ENCODE assay signal across 16 cellular contexts in genomic region chr11:65392899-65393298, GRCh38. TPM values are rescaled to one million over a fixed set of nuclear protein-coding genes. Genes with fewer than 3 reads are reported as not detected.
DNase-seq lines count a peak whose midpoint lies in the region; ATAC-seq and TF ChIP-seq lines count a peak whose summit lies in the region.
"Had no signal": no experiment of that assay in that cellular context is flagged by ENCODE, and none has a peak within 500 bp of the region (broad histone marks: within the 10 kb centered on the region; RNA-seq: fewer than 3 reads in every experiment).

No MANE protein-coding gene starts in this region.

- no peak for ATAC-seq in activated CD4-positive, alpha-beta T cell treated with anti-CD3 and anti-CD28 coated beads for 36 hours
- ATAC-seq in T-helper 17 cell (no peak), lower lobe of right lung (no peak), HG02970 (IDR thresholded peaks at IDR 0.05; ENCODE audit: low FRiP score, unreplicated experiment) (no peak)
- ATAC-seq in stimulated activated memory B cell treated with anti-CD40 and anti-IgM and Interleukin-4, amounts not matched to agents 10 μg/mL and 1 μg/mL and 100 μg/mL, for 72 hours: no peak

- CTCF ChIA-PET in activated CD4-positive, alpha-beta T cell treated with anti-CD3 and anti-CD28 coated beads for 36 hours (lab: Charles Lee): interaction anchor here (1.8 kb wide), 1 partner anchor 23 kb away, joined by 5 read pairs; no protein-coding TSS in a partner anchor

- POLR2A ChIA-PET in activated CD4-positive, alpha-beta T cell treated with anti-CD3 and anti-CD28 coated beads for 36 hours (lab: Charles Lee): interaction anchor here (0.7 kb wide), 1 partner anchor 25 kb away, joined by 5 read pairs; no protein-coding TSS in a partner anchor

- TF ChIP-seq CTCF in lower lobe of right lung (IDR thresholded peaks at IDR 0.05): no peak

- H3K27me3 Mint-ChIP-seq in activated CD4-positive, alpha-beta T cell treated with anti-CD3 and anti-CD28 coated beads, Interleukin-2, amount 10 ng/mL, durations not matched to agents 24 days and 14 days: no peaks in the 10 kb centered on the region
- H3K27me3 Mint-ChIP-seq in activated CD4-positive, alpha-beta T cell treated with anti-CD3 and anti-CD28 coated beads for 36 hours: no peaks in the 10 kb centered on the region
- H3K27me3 Mint-ChIP-seq in T-helper 17 cell (no peaks in the 10 kb centered on the region), immature natural killer cell (ENCODE audit: low read depth in 3 of 3) (no peaks in the 10 kb centered on the region)
- no peaks in the 10 kb centered on the region for H3K27me3 Mint-ChIP-seq in stimulated activated memory B cell treated with anti-CD40 and anti-IgM and Interleukin-4, amounts not matched to agents 10 μg/mL and 1 μg/mL and 100 μg/mL, for 72 hours

- intact Hi-C loops in activated CD4-positive, alpha-beta T cell treated with anti-CD3 and anti-CD28 coated beads, Interleukin-2, amount 10 ng/mL, durations not matched to agents 24 days and 14 days (cut with micrococcal nuclease): no loop called here
- intact Hi-C loops in activated CD4-positive, alpha-beta T cell treated with anti-CD3 and anti-CD28 coated beads for 36 hours (cut with DNase I, micrococcal nuclease): no loop called here
- intact Hi-C loops in lower lobe of right lung (cut with DNase I): no loop called here

- peaks cover 27% of the 10 kb centered on the region for H3K4me1 Mint-ChIP-seq in activated CD4-positive, alpha-beta T cell treated with anti-CD3 and anti-CD28 coated beads, Interleukin-2, amount 10 ng/mL, durations not matched to agents 24 days and 14 days
- peaks cover 35% of the 10 kb centered on the region for H3K4me1 Mint-ChIP-seq in activated CD4-positive, alpha-beta T cell treated with anti-CD3 and anti-CD28 coated beads for 36 hours
- H3K4me1 Mint-ChIP-seq in T-helper 17 cell (peaks cover 31% of the 10 kb centered on the region), immature natural killer cell (peaks cover 33 to 35% of the 10 kb centered on the region in 2 donors)
- peaks cover 52% of the 10 kb centered on the region for H3K4me1 Mint-ChIP-seq in stimulated activated memory B cell treated with anti-CD40 and anti-IgM and Interleukin-4, amounts not matched to agents 10 μg/mL and 1 μg/mL and 100 μg/mL, for 72 hours

- H3K4me3 ChIP-seq in lower lobe of right lung: no peak overlapping the region
- H3K4me3 ChIP-seq: PC-9 had no signal

- H3K9me3 ChIP-seq in T-helper 17 cell (ENCODE audit: control insufficient read depth, low read length, poor library complexity, severe bottlenecking): no peaks in the 10 kb centered on the region
- H3K9me3 ChIP-seq in lower lobe of right lung: no peaks in the 10 kb centered on the region

- H3K9me3 Mint-ChIP-seq in activated CD4-positive, alpha-beta T cell treated with anti-CD3 and anti-CD28 coated beads, Interleukin-2, amount 10 ng/mL, durations not matched to agents 24 days and 14 days: no peaks in the 10 kb centered on the region
- no peaks in the 10 kb centered on the region for H3K9me3 Mint-ChIP-seq in activated CD4-positive, alpha-beta T cell treated with anti-CD3 and anti-CD28 coated beads for 36 hours (ENCODE audit: low read depth)
- no peaks in the 10 kb centered on the region for H3K9me3 Mint-ChIP-seq in stimulated activated memory B cell treated with anti-CD40 and anti-IgM and Interleukin-4, amounts not matched to agents 10 μg/mL and 1 μg/mL and 100 μg/mL, for 72 hours
- no peaks in the 10 kb centered on the region for H3K9me3 Mint-ChIP-seq in immature natural killer cell

- H3K36me3 Mint-ChIP-seq in activated CD4-positive, alpha-beta T cell treated with anti-CD3 and anti-CD28 coated beads, Interleukin-2, amount 10 ng/mL, durations not matched to agents 24 days and 14 days (ENCODE audit: low read depth): peaks cover 32% of the 10 kb centered on the region
- H3K36me3 Mint-ChIP-seq in activated CD4-positive, alpha-beta T cell treated with anti-CD3 and anti-CD28 coated beads for 36 hours (ENCODE audit: low read depth): peaks cover 26% of the 10 kb centered on the region
- H3K36me3 Mint-ChIP-seq in T-helper 17 cell (ENCODE audit: low read depth) (peaks cover 8% of the 10 kb centered on the region), immature natural killer cell (peaks cover 5 to 11% (median 5%) of the 10 kb centered on the region in 3 donors)
- H3K36me3 Mint-ChIP-seq in stimulated activated memory B cell treated with anti-CD40 and anti-IgM and Interleukin-4, amounts not matched to agents 10 μg/mL and 1 μg/mL and 100 μg/mL, for 72 hours: peaks cover 34% of the 10 kb centered on the region

- peaks cover 46% of the 10 kb centered on the region for H3K4me1 ChIP-seq in lower lobe of right lung

- no peaks in the 10 kb centered on the region for H3K27me3 ChIP-seq in lower lobe of right lung (ENCODE audit: low read depth)

- peak overlapping the region; percentile 7 for H3K27ac Mint-ChIP-seq in activated CD4-positive, alpha-beta T cell treated with anti-CD3 and anti-CD28 coated beads, Interleukin-2, amount 10 ng/mL, durations not matched to agents 24 days and 14 days
- no peak overlapping the region for H3K27ac Mint-ChIP-seq in activated CD4-positive, alpha-beta T cell treated with anti-CD3 and anti-CD28 coated beads for 36 hours
- H3K27ac Mint-ChIP-seq in T-helper 17 cell (peak overlapping the region; percentile 73), immature natural killer cell (peak overlapping the region in 2 of 6 donors; percentile 26 to 30)
- H3K27ac Mint-ChIP-seq in stimulated activated memory B cell treated with anti-CD40 and anti-IgM and Interleukin-4, amounts not matched to agents 10 μg/mL and 1 μg/mL and 100 μg/mL, for 72 hours: peak overlapping the region; percentile 42

- H3K4me3 Mint-ChIP-seq in activated CD4-positive, alpha-beta T cell treated with anti-CD3 and anti-CD28 coated beads, Interleukin-2, amount 10 ng/mL, durations not matched to agents 24 days and 14 days: no peak overlapping the region
- no peak overlapping the region for H3K4me3 Mint-ChIP-seq in activated CD4-positive, alpha-beta T cell treated with anti-CD3 and anti-CD28 coated beads for 36 hours
- H3K4me3 Mint-ChIP-seq in T-helper 17 cell (no peak overlapping the region), immature natural killer cell (no peak overlapping the region)
- no peak overlapping the region for H3K4me3 Mint-ChIP-seq in stimulated activated memory B cell treated with anti-CD40 and anti-IgM and Interleukin-4, amounts not matched to agents 10 μg/mL and 1 μg/mL and 100 μg/mL, for 72 hours

- H3K36me3 ChIP-seq in lower lobe of right lung: peaks cover 69% of the 10 kb centered on the region

- H3K27ac ChIP-seq in lower lobe of right lung: peak overlapping the region; percentile 80
- H3K27ac ChIP-seq: PC-9 had no signal

- DNase-seq in activated CD4-positive, alpha-beta T cell treated with anti-CD3 and anti-CD28 coated beads, Interleukin-2, amount 10 ng/mL, durations not matched to agents 24 days and 14 days: no peak
- no peak for DNase-seq in activated CD4-positive, alpha-beta T cell treated with anti-CD3 and anti-CD28 coated beads for 36 hours
- DNase-seq in T-helper 17 cell (no peak), lower lobe of right lung (no peak), NCI-H748 (lab: John Stamatoyannopoulos, UW; ENCODE audit: unreplicated experiment) (no peak), immature natural killer cell (no peak)
- DNase-seq: C1 segment of cervical spinal cord, EL, Karpas-422, MM.1S, NCI-H1105, NCI-H1694 treated with DMSO at 0.1 percent for 48 hours, NCI-H748 treated with DMSO at 0.1 percent for 48 hours, PC-9 had no signal

RNA-seq across cellular contexts. Expression of gene FRMD8, which starts 6.5 kb away (rescaled TPM):
- total RNA-seq in activated CD4-positive, alpha-beta T cell treated with anti-CD3 and anti-CD28 coated beads, Interleukin-2, amount 10 ng/mL, durations not matched to agents 24 days and 14 days: 46.7 and 46.8 TPM in 2 replicates
- 10 to 100 TPM; 32.7 to 37.5 TPM for total RNA-seq in activated CD4-positive, alpha-beta T cell treated with anti-CD3 and anti-CD28 coated beads for 36 hours
- total RNA-seq in T-helper 17 cell (10 to 100 TPM; 29.2 to 37.5 TPM), lower lobe of right lung (22.6 TPM)
- polyA plus RNA-seq in immature natural killer cell: 10 to 100 TPM; 62.8 to 73.5 (median 63.4) TPM

RNA-seq across cellular contexts. Expression of gene SLC25A45, which starts 10.5 kb away (rescaled TPM):
- total RNA-seq in activated CD4-positive, alpha-beta T cell treated with anti-CD3 and anti-CD28 coated beads, Interleukin-2, amount 10 ng/mL, durations not matched to agents 24 days and 14 days: 15.5 and 16.8 TPM in 2 replicates
- 10 to 100 TPM; 13.2 to 14.3 TPM for total RNA-seq in activated CD4-positive, alpha-beta T cell treated with anti-CD3 and anti-CD28 coated beads for 36 hours
- total RNA-seq in T-helper 17 cell (10 to 100 TPM; 57.7 to 61.6 TPM), lower lobe of right lung (13.0 TPM)
- polyA plus RNA-seq in immature natural killer cell: 10 to 100 TPM in 2 of 3 donors, 1 to 10 TPM in 1; 4.5 to 16.0 (median 10.3) TPM

RNA-seq across cellular contexts. Expression of gene NEAT1, which starts 29.7 kb away (rescaled TPM):
- 410 and 411 TPM in 2 replicates for total RNA-seq in activated CD4-positive, alpha-beta T cell treated with anti-CD3 and anti-CD28 coated beads, Interleukin-2, amount 10 ng/mL, durations not matched to agents 24 days and 14 days
- 100 to 1,000 TPM; 435 to 569 TPM for total RNA-seq in activated CD4-positive, alpha-beta T cell treated with anti-CD3 and anti-CD28 coated beads for 36 hours
- total RNA-seq in T-helper 17 cell: 100 to 1,000 TPM; 554 to 555 TPM
- 980 TPM for total RNA-seq in lower lobe of right lung
- polyA plus RNA-seq in immature natural killer cell: 1 to 10 TPM in 2 of 3 donors, under 1 TPM in 1; 0.26 to 5.9 (median 1.4) TPM

RNA-seq across cellular contexts. Expression of gene TIGD3, which starts 38.3 kb away (rescaled TPM):
- 1.2 and 1.6 TPM in 2 replicates for total RNA-seq in activated CD4-positive, alpha-beta T cell treated with anti-CD3 and anti-CD28 coated beads, Interleukin-2, amount 10 ng/mL, durations not matched to agents 24 days and 14 days
- total RNA-seq in activated CD4-positive, alpha-beta T cell treated with anti-CD3 and anti-CD28 coated beads for 36 hours: 1 to 10 TPM in 1 of 2 experiments, under 1 TPM in 1; 0.58 to 1.1 TPM
- under 1 TPM; 0.21 to 0.45 TPM for total RNA-seq in T-helper 17 cell
- 0.18 TPM for total RNA-seq in lower lobe of right lung
- polyA plus RNA-seq in immature natural killer cell: 1 to 10 TPM in 1 of 3 donors, under 1 TPM in 2; 0.90 to 1.2 (median 0.90) TPM

RNA-seq across cellular contexts. Expression of gene DPF2, which starts 59.2 kb away (rescaled TPM):
- 76.6 and 81.0 TPM in 2 replicates for total RNA-seq in activated CD4-positive, alpha-beta T cell treated with anti-CD3 and anti-CD28 coated beads, Interleukin-2, amount 10 ng/mL, durations not matched to agents 24 days and 14 days
- total RNA-seq in activated CD4-positive, alpha-beta T cell treated with anti-CD3 and anti-CD28 coated beads for 36 hours: 10 to 100 TPM; 67.5 to 69.0 TPM
- total RNA-seq in T-helper 17 cell (10 to 100 TPM; 49.1 to 62.6 TPM), lower lobe of right lung (45.8 TPM)
- 10 to 100 TPM; 44.9 to 63.5 (median 53.9) TPM for polyA plus RNA-seq in immature natural killer cell
